In the genomic region with DNA sequence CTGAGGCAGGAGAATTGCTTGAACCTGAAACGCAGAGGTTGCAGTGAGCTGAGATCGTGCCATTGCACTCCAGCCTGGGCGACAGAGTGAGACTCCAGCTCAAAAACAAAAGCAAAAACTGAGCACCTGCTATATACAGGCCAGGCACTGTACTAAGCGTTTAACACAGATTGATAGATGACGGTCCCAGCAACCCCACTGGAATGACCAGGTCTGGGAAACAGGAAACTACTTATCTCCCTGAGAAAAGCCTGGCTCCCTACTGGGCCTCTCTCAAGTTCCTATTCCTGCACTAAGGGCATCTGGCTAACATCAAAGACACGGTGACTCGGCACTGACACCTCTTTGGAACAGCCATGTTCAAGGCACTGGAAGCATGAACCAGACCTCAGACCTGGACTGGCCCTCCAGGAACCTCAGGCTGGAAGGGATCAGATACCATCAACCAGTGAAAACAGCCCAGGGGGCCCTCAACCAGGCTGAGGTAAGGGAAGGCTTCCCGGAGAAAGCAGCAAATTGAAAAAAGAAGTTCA, we compare ENCODE assay signal across 8 cellular contexts. TPM values are rescaled to one million over a fixed set of nuclear protein-coding genes. Genes with fewer than 3 reads are reported as not detected.
A peak's percentile ranks its signal among the peaks of the same experiment; 100 is the strongest.
DNase-seq lines count a peak whose midpoint lies in the region; ATAC-seq and TF ChIP-seq lines count a peak whose summit lies in the region.

No MANE protein-coding gene starts in this region.

- H3K36me3 ChIP-seq in CD8-positive, alpha-beta memory T cell (ENCODE audit: insufficient read depth, low read length), result peaks cover 3% of the 10 kb centered on the region
- no peaks in the 10 kb centered on the region for H3K36me3 ChIP-seq in MM.1S (replicated peaks; ENCODE audit: insufficient read depth, low read length)

- H3K27ac ChIP-seq in CD8-positive, alpha-beta memory T cell (ENCODE audit: low read depth, low read length), result peak overlapping the region; percentile 81
- H3K27ac ChIP-seq in MM.1S (ENCODE audit: low read length), result no peak overlapping the region

- no peaks in the 10 kb centered on the region for H3K9me3 ChIP-seq in CD8-positive, alpha-beta memory T cell (ENCODE audit: low read length)
- H3K9me3 ChIP-seq in MM.1S (replicated peaks; ENCODE audit: insufficient read depth, low read length), result no peaks in the 10 kb centered on the region

- no peak overlapping the region for H3K9ac ChIP-seq in MM.1S (ENCODE audit: low read length)

- no peaks in the 10 kb centered on the region for H3K79me2 ChIP-seq in MM.1S (ENCODE audit: low read length)

- no peaks in the 10 kb centered on the region for H4K20me1 ChIP-seq in MM.1S (ENCODE audit: insufficient read depth, low read length)

- no peak overlapping the region for H3K4me2 ChIP-seq in MM.1S (ENCODE audit: low read depth, low read length)

- no peak for TF ChIP-seq CTCF in endothelial cell (IDR thresholded peaks at IDR 0.05; ENCODE audit: unreplicated experiment)
- TF ChIP-seq CTCF in MM.1S (IDR thresholded peaks at IDR 0.05; ENCODE audit: low read length), result no peak

- DNase-seq in CD8-positive, alpha-beta memory T cell, result no peak
- peak; percentile 48 for DNase-seq in NCI-H226
- peak; percentile 24 for DNase-seq in endothelial cell (ENCODE audit: low spot score)
- DNase-seq in myocyte (ENCODE audit: low read depth), result peak; percentile 33
- DNase-seq in MM.1S, result no peak

- no peaks in the 10 kb centered on the region for H3F3A ChIP-seq in MM.1S (ENCODE audit: insufficient read depth, low read length)

- no peak overlapping the region for H3K4me3 Mint-ChIP-seq in CD8-positive, alpha-beta memory T cell
- H3K4me3 Mint-ChIP-seq in endothelial cell (ENCODE audit: unreplicated experiment), result no peak overlapping the region

- peaks cover 53% of the 10 kb centered on the region for H3K4me1 ChIP-seq in CD8-positive, alpha-beta memory T cell (ENCODE audit: insufficient read depth, low read length)
- no peaks in the 10 kb centered on the region for H3K4me1 ChIP-seq in MM.1S (ENCODE audit: low read length)

- no peaks in the 10 kb centered on the region for H3K27me3 ChIP-seq in CD8-positive, alpha-beta memory T cell (ENCODE audit: insufficient read depth, low read length, poor library complexity, severe bottlenecking)
- no peaks in the 10 kb centered on the region for H3K27me3 ChIP-seq in MM.1S (replicated peaks; ENCODE audit: insufficient read depth, low read length)

- no peaks in the 10 kb centered on the region for H3K27me3 Mint-ChIP-seq in CD8-positive, alpha-beta memory T cell
- no peaks in the 10 kb centered on the region for H3K27me3 Mint-ChIP-seq in endothelial cell (ENCODE audit: unreplicated experiment)

- POLR2A ChIA-PET in CD8-positive, alpha-beta memory T cell (lab: Charles Lee), result interaction anchor here (0.6 to 1.2 kb wide), 2 partner anchors 14 to 17 kb away, joined by 3 read pairs; a partner anchor contains a TSS

- no peak overlapping the region for H3K4me3 ChIP-seq in CD8-positive, alpha-beta memory T cell (ENCODE audit: low read length)
- no peak overlapping the region for H3K4me3 ChIP-seq in MM.1S (ENCODE audit: low read length)

- ATAC-seq in HG02973 (IDR thresholded peaks at IDR 0.05; ENCODE audit: unreplicated experiment) (no peak), HG03025 (IDR thresholded peaks at IDR 0.05; ENCODE audit: low FRiP score, unreplicated experiment) (no peak), GM18498 (IDR thresholded peaks at IDR 0.05; ENCODE audit: unreplicated experiment) (no peak)

- peaks cover 4 to 10% (median 9%) of the 10 kb centered on the region in 3 donors for H3K36me3 Mint-ChIP-seq in CD8-positive, alpha-beta memory T cell
- peaks cover 14% of the 10 kb centered on the region for H3K36me3 Mint-ChIP-seq in endothelial cell (ENCODE audit: low read depth, unreplicated experiment)

- H3K4me1 Mint-ChIP-seq in CD8-positive, alpha-beta memory T cell, result peaks cover 43 to 70% (median 48%) of the 10 kb centered on the region in 3 donors
- peaks cover 33% of the 10 kb centered on the region for H3K4me1 Mint-ChIP-seq in endothelial cell (ENCODE audit: unreplicated experiment)

- CTCF ChIA-PET in CD8-positive, alpha-beta memory T cell (lab: Charles Lee), result interaction anchor here (1.2 to 2.9 kb wide), 2 partner anchors 10 to 16 kb away, joined by 3 to 14 read pairs; no protein-coding TSS in a partner anchor

- H3K9me2 ChIP-seq in MM.1S (replicated peaks; ENCODE audit: insufficient read depth, low read length), result no peaks in the 10 kb centered on the region

- no peaks in the 10 kb centered on the region for H3K9me3 Mint-ChIP-seq in CD8-positive, alpha-beta memory T cell
- H3K9me3 Mint-ChIP-seq in endothelial cell (ENCODE audit: unreplicated experiment), result no peaks in the 10 kb centered on the region

- H2AFZ ChIP-seq in MM.1S (ENCODE audit: low read length), result no peak overlapping the region

- peak overlapping the region; percentile 61 to 100 (median 96) for H3K27ac Mint-ChIP-seq in CD8-positive, alpha-beta memory T cell
- H3K27ac Mint-ChIP-seq in endothelial cell (ENCODE audit: unreplicated experiment), result peak overlapping the region; percentile 84

RNA-seq across cellular contexts. Expression of a gene that starts 16.6 kb away (rescaled TPM):
- 10 to 100 TPM; 61.2 to 64.0 TPM for total RNA-seq in CD8-positive, alpha-beta memory T cell
- 39.8 TPM for polyA plus RNA-seq in CD8-positive, alpha-beta memory T cell
- 55.1 TPM for total RNA-seq in endothelial cell (ENCODE audit: unreplicated experiment)
- 52.2 and 62.2 TPM in 2 replicates for total RNA-seq in myocyte
- 59.3 TPM for polyA plus RNA-seq in myocyte (2012)

RNA-seq across cellular contexts. Expression of a gene that starts 58.3 kb away (rescaled TPM):
- total RNA-seq in CD8-positive, alpha-beta memory T cell, result 10 to 100 TPM; 13.8 to 15.9 TPM
- polyA plus RNA-seq in CD8-positive, alpha-beta memory T cell, result 21.8 TPM
- total RNA-seq in endothelial cell (ENCODE audit: unreplicated experiment) (13.4 TPM), myocyte (19.0 TPM in 2 replicates)
- 39.8 TPM for polyA plus RNA-seq in myocyte (2012)

Comparison
In these comparisons a context has a peak if more than half of its experiments do, and no peak if none do; other contexts are left out.
1. DNase-seq: peak in NCI-H226 (single experiment), endothelial cell (single experiment) and myocyte (single experiment); none in CD8-positive, alpha-beta memory T cell (0 of 5) and MM.1S (single experiment).